ENCODE assay signal across 18 cellular contexts in the genomic region with DNA sequence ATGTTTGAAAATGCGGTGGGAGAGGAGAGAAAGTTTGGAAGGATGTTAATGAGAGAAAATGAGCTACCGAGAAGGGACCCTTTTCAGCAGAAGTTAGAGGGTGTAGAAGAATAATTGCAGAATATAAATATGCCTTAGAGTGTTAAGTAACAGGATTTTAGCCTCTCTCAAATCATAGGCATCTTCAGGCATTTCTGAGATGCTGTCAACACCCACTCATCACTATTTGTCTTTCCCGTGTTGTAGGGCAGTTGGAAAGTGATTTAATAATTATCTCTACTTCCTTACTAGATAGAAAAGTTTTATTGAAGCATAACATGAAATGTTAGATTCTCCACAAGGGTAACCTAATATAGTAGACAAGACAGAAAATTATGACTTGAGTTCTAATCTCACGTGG.
"Had no signal": no experiment of that assay in that cellular context is flagged by ENCODE, and none has a peak within 500 bp of the region (broad histone marks: within the 10 kb centered on the region; RNA-seq: fewer than 3 reads in every experiment).

No MANE protein-coding gene starts in this region.

- ATAC-seq: activated CD8-positive, alpha-beta T cell treated with anti-CD3 and anti-CD28 coated beads for 36 hours; activated T-cell treated with anti-CD3 and anti-CD28 coated beads, Interleukin-2, amount 50 U/mL, for 72 hours; lower lobe of right lung; sciatic nerve; WTC11 had no signal

- H3K4me1 ChIP-seq: lower lobe of right lung, stomach, testis, upper lobe of left lung had no signal

- H3K27ac ChIP-seq: lower lobe of right lung, ovary, stomach, testis, upper lobe of left lung had no signal

- H3K27me3 ChIP-seq: ovary, stomach, testis, upper lobe of left lung had no signal

- FAIRE-seq: frontal cortex had no signal

- H3K9me3 ChIP-seq: lower lobe of right lung, ovary, stomach, testis, upper lobe of left lung had no signal

- H3K36me3 ChIP-seq: lower lobe of right lung, ovary, stomach, upper lobe of left lung had no signal

- DNase-seq: activated CD4-positive, alpha-beta T cell treated with anti-CD3 and anti-CD28 coated beads for 4 hours; activated CD8-positive, alpha-beta T cell treated with anti-CD3 and anti-CD28 coated beads for 36 hours; activated gamma-delta T cell; activated T-cell treated with anti-CD3 and anti-CD28 coated beads, Interleukin-2, amount 50 U/mL, for 72 hours; effector CD8-positive, alpha-beta T cell; head of caudate nucleus; immature natural killer cell; lower lobe of right lung; ovary; stimulated activated CD4-positive, alpha-beta T cell treated with anti-CD3 and anti-CD28 coated beads, Interleukin-12 subunit alpha, Interleukin-12 subunit beta, amount 100 ng/mL, for 4 hours; stimulated activated CD4-positive, alpha-beta T cell treated with anti-CD3 and anti-CD28 coated beads, Interleukin-2, amount 100 ng/mL, for 24 hours; stomach; T-helper 2 cell; testis; upper lobe of left lung had no signal

- H3K4me3 ChIP-seq: lower lobe of right lung, ovary, stomach, testis, upper lobe of left lung had no signal
